In the genomic region with DNA sequence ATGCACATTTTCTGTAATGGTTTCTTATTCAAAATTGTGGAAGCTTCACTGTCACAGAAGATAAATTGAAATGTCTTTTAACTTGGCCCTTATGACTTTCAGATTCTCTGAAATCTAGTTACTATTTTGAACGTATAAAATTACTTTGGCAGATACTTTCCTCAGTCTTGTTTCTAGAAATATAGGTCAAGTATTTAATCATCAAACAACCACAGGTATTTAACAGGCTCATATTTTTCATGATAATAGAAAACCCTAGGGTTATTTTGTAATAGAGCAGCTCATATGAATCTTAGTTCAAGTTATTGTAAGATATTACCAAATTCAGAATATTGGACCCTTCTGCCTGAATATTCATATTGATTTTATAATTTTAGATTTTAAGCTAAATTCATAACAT, we compare ENCODE assay signal across 20 cellular contexts.
DNase-seq lines count a peak whose midpoint lies in the region; FAIRE-seq and TF ChIP-seq lines count a peak whose summit lies in the region.
"Had no signal": no experiment of that assay in that cellular context is flagged by ENCODE, and none has a peak within 500 bp of the region (broad histone marks: within the 10 kb centered on the region; RNA-seq: fewer than 3 reads in every experiment).

No MANE protein-coding gene starts in this region.

- intact Hi-C loops in adrenal gland (cut with DNase I), result no loop called here

- H3K36me3 ChIP-seq in adipocyte (ENCODE audit: control insufficient read depth, insufficient read depth, low read length, severe bottlenecking) (no peaks in the 10 kb centered on the region), adrenal gland (replicated peaks in 1 of 2) (no peaks in the 10 kb centered on the region)
- H3K36me3 ChIP-seq: BLaER1 had no signal

- H3K4me3 ChIP-seq in adipocyte (ENCODE audit: low read length) (no peak overlapping the region), choroid plexus epithelial cell (ENCODE audit: low read depth, low read length) (no peak overlapping the region), adrenal gland (no peak overlapping the region)
- H3K4me3 ChIP-seq: BLaER1, GM23248 had no signal

- FAIRE-seq in islet of Langerhans (lab: Jason Lieb, UNC), result peak; percentile 89
- FAIRE-seq: G401.6, GM12892, H1 had no signal

- H3K9me3 ChIP-seq in adipocyte (ENCODE audit: control insufficient read depth, low read length) (no peaks in the 10 kb centered on the region), adrenal gland (replicated peaks in 1 of 3) (peaks cover 0 to 5% (median 0%) of the 10 kb centered on the region in 3 donors)
- H3K9me3 ChIP-seq: BLaER1, Caco-2 had no signal

- no peak overlapping the region for H3K9ac ChIP-seq in adipocyte (ENCODE audit: low read length)
- H3K9ac ChIP-seq: BLaER1, GM23248 had no signal

- H3K27ac ChIP-seq in adrenal gland, result no peak overlapping the region
- H3K27ac ChIP-seq: BLaER1, C4-2B, GM23248 had no signal

- H3K27me3 ChIP-seq in adipocyte (replicated peaks; ENCODE audit: control insufficient read depth, insufficient read depth, low read length), result no peaks in the 10 kb centered on the region
- no peaks in the 10 kb centered on the region for H3K27me3 ChIP-seq in adrenal gland
- H3K27me3 ChIP-seq: BLaER1 had no signal

- TF ChIP-seq POLR2A in adrenal gland (IDR thresholded peaks at IDR 0.05), result no peak

- H3K4me1 ChIP-seq in adipocyte (ENCODE audit: control insufficient read depth, insufficient read depth, low read length) (no peaks in the 10 kb centered on the region), adrenal gland (replicated peaks in 1 of 2) (peaks cover 0 to 5% of the 10 kb centered on the region in 2 donors)
- H3K4me1 ChIP-seq: BLaER1, Caco-2 had no signal

- DNase-seq in NCI-H226 (peak; percentile 62), adipocyte (ENCODE audit: low read depth) (peak; percentile 46), choroid plexus epithelial cell (ENCODE audit: low read depth) (peak; percentile 19), adrenal gland (no peak), ureter (ENCODE audit: low spot score) (no peak)
- no peak for DNase-seq in activated naive CD4-positive, alpha-beta T cell (lab: John Stamatoyannopoulos, UW)
- DNase-seq: Caco-2; CD4-positive, CD25-positive, alpha-beta regulatory T cell; CD8-positive, alpha-beta T cell; DMS153; DND-41; GM23248; H7; HCEC 1CT had no signal

- TF ChIP-seq CTCF in choroid plexus epithelial cell (conservative IDR thresholded peaks at IDR 0.05; ENCODE audit: low read depth, low read length) (no peak), adrenal gland (IDR thresholded peaks at IDR 0.05) (no peak)

- WGBS in adrenal gland, 4 donors, result 28 to 44% (median 39%) methylated on average over 1 of the region's 1 CpG

Comparison
In these comparisons a context has a peak if more than half of its experiments do, and no peak if none do; other contexts are left out.
1. DNase-seq: peak in NCI-H226 (single experiment), adipocyte (single experiment) and choroid plexus epithelial cell (single experiment); none in adrenal gland (0 of 7), activated naive CD4-positive, alpha-beta T cell (0 of 4) and ureter (single experiment).